11 cellular contexts compared by ENCODE assay signal in genomic region chr6:45548657-45549515, GRCh38.
DNase-seq lines count a peak whose midpoint lies in the region; ATAC-seq, FAIRE-seq and TF ChIP-seq lines count a peak whose summit lies in the region.
"Had no signal": no experiment of that assay in that cellular context is flagged by ENCODE, and none has a peak within 500 bp of the region (broad histone marks: within the 10 kb centered on the region; RNA-seq: fewer than 3 reads in every experiment).

No MANE protein-coding gene starts in this region.

- in situ Hi-C loops in GM13977 (cut with MboI; ENCODE audit: low pct_unique_long_range_greater_than_20kb, low sequenced_read_pairs, unreplicated experiment): no loop called here
- in situ Hi-C loops in GM12878 (cut with MboI): no loop called here

- POLR2A ChIA-PET in GM12878 (lab: Charles Lee) (no interaction called here), SK-N-SH (lab: Yijun Ruan, JAX) (no interaction called here)

- FAIRE-seq in GM12878 (lab: Jason Lieb, UNC) (no peak), RCC 7860 (lab: Jason Lieb, UNC) (no peak)

- SMC1A ChIA-PET in GM12878 (lab: Charles Lee; ENCODE audit: uncharacterized antibody, unreplicated experiment): interaction anchor here (0.5 to 0.9 kb wide), 3 partner anchors 20 to 165 kb away, joined by 3 read pairs; no protein-coding TSS in a partner anchor

- BruUV-seq in GM12878 (replicated peaks; lab: Mats Ljungman, UMichigan): no TSS peak

- intact Hi-C loops in GM12878 (cut with micrococcal nuclease; ENCODE audit: unreplicated experiment): loop anchor here (1.0 kb wide), 1 partner anchor 161 kb away; no protein-coding TSS in a partner anchor

- H3K27ac ChIP-seq in GM12878 (ENCODE audit: control insufficient read depth, insufficient read depth) (no peak overlapping the region), SK-N-SH (ENCODE audit: low read depth in 2 of 2, low read length in 1 of 2) (no peak overlapping the region)

- 22% methylated on average over 7 of the region's 7 CpGs for WGBS in GM12878 (ENCODE audit: insufficient coverage, insufficient replicate concordance, low lambda C conversion rate, missing lambda C conversion rate)
- WGBS in SK-N-SH (ENCODE audit: low lambda C conversion rate): 53% methylated on average over 7 of the region's 7 CpGs

- no peak overlapping the region for H3K9ac ChIP-seq in GM12878 (ENCODE audit: control insufficient read depth, insufficient read depth, low read length)
- H3K9ac ChIP-seq in SK-N-SH: no peak overlapping the region

- H3K4me2 ChIP-seq in GM12878 (ENCODE audit: control insufficient read depth, insufficient read depth): no peak overlapping the region
- no peak overlapping the region for H3K4me2 ChIP-seq in SK-N-SH

- no peak for TF ChIP-seq POLR2A in GM12878 (IDR thresholded peaks at IDR 0.05; ENCODE audit: low read depth, low read length)

- H2AFZ ChIP-seq in GM12878 (ENCODE audit: control insufficient read depth, low read depth, low read length) (no peak overlapping the region), SK-N-SH (ENCODE audit: low read depth) (no peak overlapping the region)

- H3K4me1 ChIP-seq in GM12878 (ENCODE audit: control insufficient read depth, insufficient read depth, low read length) (no peaks in the 10 kb centered on the region), SK-N-SH (ENCODE audit: control insufficient read depth in 1 of 2, insufficient read depth in 2 of 2, low read depth in 1 of 2, low read length in 1 of 2) (no peaks in the 10 kb centered on the region)

- no peaks in the 10 kb centered on the region for H3F3A ChIP-seq in SK-N-SH (replicated peaks; ENCODE audit: insufficient read depth)

- TF ChIP-seq RAD21 in GM12878 (IDR thresholded peaks at IDR 0.05; ENCODE audit: insufficient read depth, low read depth, low read length) (no peak), SK-N-SH (IDR thresholded peaks at IDR 0.05; ENCODE audit: low read length) (no peak)

- TF ChIP-seq CTCF in GM13977 (IDR thresholded peaks at IDR 0.05; ENCODE audit: extremely low read depth, insufficient read depth, missing control alignments): no peak
- 0 out of 6 replicates have a peak, but pooled peaks of 1 of the 3 experiments have one; percentile 1 for TF ChIP-seq CTCF in GM12878 (IDR thresholded peaks at IDR 0.05 in 2 of 3, conservative IDR thresholded peaks at IDR 0.05 in 1 of 3; ENCODE audit: control insufficient read depth in 2 of 3, extremely low read depth in 1 of 3, insufficient read depth in 1 of 3, low read depth in 3 of 3, low read length in 3 of 3)
- TF ChIP-seq CTCF in SK-N-SH (IDR thresholded peaks at IDR 0.05): no peak

- peaks cover 0 to 2% of the 10 kb centered on the region in 2 experiments; a peak in 1 of 4 replicates for H3K27me3 ChIP-seq in GM12878 (replicated peaks in 1 of 2; ENCODE audit: control insufficient read depth in 2 of 2, insufficient read depth in 2 of 2, low read length in 1 of 2)
- H3K27me3 ChIP-seq in SK-N-SH (ENCODE audit: insufficient read depth): no peaks in the 10 kb centered on the region

- TF ChIP-seq EP300 in GM12878 (IDR thresholded peaks at IDR 0.05; ENCODE audit: borderline replicate concordance in 1 of 2, control insufficient read depth in 1 of 2, low read depth in 2 of 2, low read length in 2 of 2) (no peak; a peak in 1 of 4 replicates), SK-N-SH (IDR thresholded peaks at IDR 0.05; ENCODE audit: borderline replicate concordance in 1 of 2, low read depth in 1 of 2, low read length in 1 of 2) (no peak)

- RAD21 ChIA-PET in GM12878 (lab: Charles Lee; ENCODE audit: unreplicated experiment): no interaction called here

- H3K9me3 ChIP-seq in GM12878 (replicated peaks; ENCODE audit: control insufficient read depth, insufficient read depth, low read length): no peaks in the 10 kb centered on the region; the same call in 2 of the 3 replicates
- H3K9me3 ChIP-seq in SK-N-SH: no peaks in the 10 kb centered on the region

- DNase-seq in GM13977 (ENCODE audit: low spot score): peak; percentile 36
- peak; percentile 75 for DNase-seq in GM12878 (ENCODE audit: low read depth, low spot score)
- no peak for DNase-seq in RCC 7860 (ENCODE audit: low spot score)
- DNase-seq in OCI-M2 (lab: John Stamatoyannopoulos, UW; ENCODE audit: unreplicated experiment): no peak
- no peak for DNase-seq in NCI-H2081 treated with DMSO at 0.1 percent for 48 hours (lab: John Stamatoyannopoulos, UW)
- DNase-seq in SK-N-SH: no peak
- DNase-seq: DMS79 treated with DMSO at 0.1 percent for 48 hours, T1000 had no signal

- H3K36me3 ChIP-seq in GM12878 (ENCODE audit: control insufficient read depth in 2 of 2, insufficient read depth in 2 of 2, low read length in 1 of 2): no peaks in the 10 kb centered on the region
- H3K36me3 ChIP-seq in SK-N-SH (replicated peaks in 1 of 2; ENCODE audit: control insufficient read depth in 1 of 2, insufficient read depth in 2 of 2, low read length in 1 of 2): peaks cover 0 to 2% of the 10 kb centered on the region in 2 experiments

- H3K79me2 ChIP-seq in GM12878 (ENCODE audit: control insufficient read depth, insufficient read depth, low read length) (no peaks in the 10 kb centered on the region), SK-N-SH (ENCODE audit: insufficient read depth) (no peaks in the 10 kb centered on the region)

- no peaks in the 10 kb centered on the region for H3K9me2 ChIP-seq in SK-N-SH

- ATAC-seq in GM21360 (IDR thresholded peaks at IDR 0.05; ENCODE audit: unreplicated experiment) (peak; percentile 88), HG03135 (IDR thresholded peaks at IDR 0.05; ENCODE audit: unreplicated experiment) (peak; percentile 97), GM12878 (peak; percentile 98)
- ATAC-seq: K562 had no signal

- CTCF ChIA-PET in GM12878 (lab: Yijun Ruan, JAX) (no interaction called here), SK-N-SH (lab: Yijun Ruan, JAX) (interaction anchor here (0.7 kb wide), 1 partner anchor 281 kb away, joined by 3 read pairs; no protein-coding TSS in a partner anchor)

- H3K4me3 ChIP-seq in GM12878 (no peak overlapping the region), SK-N-SH (ENCODE audit: low read depth in 2 of 2, low read length in 1 of 2) (no peak overlapping the region)
- H3K4me3 ChIP-seq: K562 had no signal

- H4K20me1 ChIP-seq in GM12878 (ENCODE audit: control insufficient read depth, insufficient read depth) (no peaks in the 10 kb centered on the region), SK-N-SH (ENCODE audit: insufficient read depth) (no peaks in the 10 kb centered on the region)

TF ChIP-seq in GM12878, 131 proteins besides CTCF, POLR2A, EP300 and RAD21 (continues in another document):
- TF ChIP-seq NKRF (conservative IDR thresholded peaks at IDR 0.05) (no peak), CBX3 (IDR thresholded peaks at IDR 0.05; ENCODE audit: borderline replicate concordance, low read depth) (no peak), SMAD5 (IDR thresholded peaks at IDR 0.05; ENCODE audit: low read depth) (no peak), ZNF384 (IDR thresholded peaks at IDR 0.05; ENCODE audit: borderline replicate concordance, low read depth, low read length) (no peak), SPI1 (IDR thresholded peaks at IDR 0.05; ENCODE audit: borderline replicate concordance, insufficient read depth, low read depth, low read length) (no peak), MTA3 (IDR thresholded peaks at IDR 0.05; ENCODE audit: borderline replicate concordance, low read length) (no peak), ATF7 (IDR thresholded peaks at IDR 0.05; ENCODE audit: low read depth) (peak; percentile 96)

TF ChIP-seq in SK-N-SH, 30 proteins besides CTCF, POLR2A, EP300 and RAD21:
- no peak for TF ChIP-seq TCF12 (IDR thresholded peaks at IDR 0.05)
- no peak for TF ChIP-seq POLR2AphosphoS5 (IDR thresholded peaks at IDR 0.05; ENCODE audit: low read depth, low read length)
- TF ChIP-seq MAX (IDR thresholded peaks at IDR 0.05; ENCODE audit: low read depth): no peak
- TF ChIP-seq ELF1 (IDR thresholded peaks at IDR 0.05): no peak
- TF ChIP-seq RFX5 (IDR thresholded peaks at IDR 0.05; ENCODE audit: low read length): no peak
- TF ChIP-seq, protein P1, sequence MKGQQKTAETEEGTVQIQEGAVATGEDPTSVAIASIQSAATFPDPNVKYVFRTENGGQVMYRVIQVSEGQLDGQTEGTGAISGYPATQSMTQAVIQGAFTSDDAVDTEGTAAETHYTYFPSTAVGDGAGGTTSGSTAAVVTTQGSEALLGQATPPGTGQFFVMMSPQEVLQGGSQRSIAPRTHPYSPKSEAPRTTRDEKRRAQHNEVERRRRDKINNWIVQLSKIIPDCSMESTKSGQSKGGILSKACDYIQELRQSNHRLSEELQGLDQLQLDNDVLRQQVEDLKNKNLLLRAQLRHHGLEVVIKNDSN (IDR thresholded peaks at IDR 0.05; ENCODE audit: borderline replicate concordance, low read depth): no peak
- TF ChIP-seq, protein P2, sequence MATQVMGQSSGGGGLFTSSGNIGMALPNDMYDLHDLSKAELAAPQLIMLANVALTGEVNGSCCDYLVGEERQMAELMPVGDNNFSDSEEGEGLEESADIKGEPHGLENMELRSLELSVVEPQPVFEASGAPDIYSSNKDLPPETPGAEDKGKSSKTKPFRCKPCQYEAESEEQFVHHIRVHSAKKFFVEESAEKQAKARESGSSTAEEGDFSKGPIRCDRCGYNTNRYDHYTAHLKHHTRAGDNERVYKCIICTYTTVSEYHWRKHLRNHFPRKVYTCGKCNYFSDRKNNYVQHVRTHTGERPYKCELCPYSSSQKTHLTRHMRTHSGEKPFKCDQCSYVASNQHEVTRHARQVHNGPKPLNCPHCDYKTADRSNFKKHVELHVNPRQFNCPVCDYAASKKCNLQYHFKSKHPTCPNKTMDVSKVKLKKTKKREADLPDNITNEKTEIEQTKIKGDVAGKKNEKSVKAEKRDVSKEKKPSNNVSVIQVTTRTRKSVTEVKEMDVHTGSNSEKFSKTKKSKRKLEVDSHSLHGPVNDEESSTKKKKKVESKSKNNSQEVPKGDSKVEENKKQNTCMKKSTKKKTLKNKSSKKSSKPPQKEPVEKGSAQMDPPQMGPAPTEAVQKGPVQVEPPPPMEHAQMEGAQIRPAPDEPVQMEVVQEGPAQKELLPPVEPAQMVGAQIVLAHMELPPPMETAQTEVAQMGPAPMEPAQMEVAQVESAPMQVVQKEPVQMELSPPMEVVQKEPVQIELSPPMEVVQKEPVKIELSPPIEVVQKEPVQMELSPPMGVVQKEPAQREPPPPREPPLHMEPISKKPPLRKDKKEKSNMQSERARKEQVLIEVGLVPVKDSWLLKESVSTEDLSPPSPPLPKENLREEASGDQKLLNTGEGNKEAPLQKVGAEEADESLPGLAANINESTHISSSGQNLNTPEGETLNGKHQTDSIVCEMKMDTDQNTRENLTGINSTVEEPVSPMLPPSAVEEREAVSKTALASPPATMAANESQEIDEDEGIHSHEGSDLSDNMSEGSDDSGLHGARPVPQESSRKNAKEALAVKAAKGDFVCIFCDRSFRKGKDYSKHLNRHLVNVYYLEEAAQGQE (IDR thresholded peaks at IDR 0.05; ENCODE audit: low read depth, low read length): no peak
- no peak for TF ChIP-seq RCOR1 (IDR thresholded peaks at IDR 0.05; ENCODE audit: low read length)
- no peak for TF ChIP-seq TAF1 (IDR thresholded peaks at IDR 0.05; ENCODE audit: borderline replicate concordance, low read depth, low read length)
- TF ChIP-seq NRF1 (IDR thresholded peaks at IDR 0.05; ENCODE audit: low read depth, low read length): no peak
TF ChIP-seq in SK-N-SH: peak in this region for 0.

Comparison
In these comparisons a context has a peak if more than half of its experiments do, and no peak if none do; other contexts are left out.
1. DNase-seq: peak in GM13977 (single experiment) and GM12878 (single experiment); none in RCC 7860 (single experiment), OCI-M2 (single experiment), NCI-H2081 treated with DMSO at 0.1 percent for 48 hours (single experiment) and SK-N-SH (single experiment).
2. Peak in every context shown above with its lines, with median percentiles within 50 percentile points of each other: ATAC-seq.